Comparison of ENCODE assay signal across 4 cellular contexts in genomic region chr16:28782354-28782753, GRCh38. TPM values are rescaled to one million over a fixed set of nuclear protein-coding genes. Genes with fewer than 3 reads are reported as not detected.
"Had no signal": no experiment of that assay in that cellular context is flagged by ENCODE, and none has a peak within 500 bp of the region (broad histone marks: within the 10 kb centered on the region; RNA-seq: fewer than 3 reads in every experiment).

No MANE protein-coding gene starts in this region.

RNA-seq across cellular contexts. Expression of gene NPIPB9, which starts 30.8 kb away (rescaled TPM):
- total RNA-seq: endothelial cell of umbilical vein, epithelial cell of proximal tubule, mucosa of gallbladder had no signal
- polyA plus RNA-seq: immature natural killer cell had no signal
